ENCODE assay signal across 13 cellular contexts in the genomic region with DNA sequence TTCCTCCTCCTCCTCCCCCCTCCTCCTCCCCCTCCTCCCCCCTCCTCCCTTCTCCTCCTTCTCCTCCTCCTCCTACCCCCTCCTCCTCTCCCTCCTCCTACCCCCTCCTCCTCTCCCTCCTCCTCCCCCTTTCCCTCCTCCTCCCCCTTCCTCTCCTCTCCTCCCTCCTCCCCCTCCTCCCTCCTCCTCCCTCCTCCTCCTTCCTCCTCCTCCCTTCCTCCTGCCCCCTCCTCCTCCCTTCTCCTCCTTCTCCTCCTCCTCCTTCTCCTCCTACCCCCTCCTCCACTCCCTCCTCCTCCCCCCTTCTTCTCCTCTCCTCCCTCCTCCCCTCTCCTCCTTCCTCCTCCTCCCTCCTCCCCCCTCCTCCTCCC. TPM values are rescaled to one million over a fixed set of nuclear protein-coding genes. Genes with fewer than 3 reads are reported as not detected.
DNase-seq lines count a peak whose midpoint lies in the region; ATAC-seq and TF ChIP-seq lines count a peak whose summit lies in the region.
"Had no signal": no experiment of that assay in that cellular context is flagged by ENCODE, and none has a peak within 500 bp of the region (broad histone marks: within the 10 kb centered on the region; RNA-seq: fewer than 3 reads in every experiment).

No MANE protein-coding gene starts in this region.

- CTCF ChIA-PET in Caco-2 (lab: Charles Lee): interaction anchor here (1.0 to 3.6 kb wide), 14 partner anchors 8 to 467 kb away, joined by 3 to 57 read pairs (median 8); a partner anchor contains a TSS

- no peak for TF ChIP-seq EP300 in tibial nerve (IDR thresholded peaks at IDR 0.05)

- H3K36me3 ChIP-seq in Caco-2 (ENCODE audit: control insufficient read depth, insufficient read depth, low read length) (no peaks in the 10 kb centered on the region), Loucy (ENCODE audit: insufficient read depth, low read length) (no peaks in the 10 kb centered on the region), tibial nerve (no peaks in the 10 kb centered on the region)
- H3K36me3 ChIP-seq: WERI-Rb-1 had no signal

- H3K4me1 ChIP-seq in Caco-2: peaks cover 19% of the 10 kb centered on the region
- peaks cover 51% of the 10 kb centered on the region for H3K4me1 ChIP-seq in Loucy (ENCODE audit: insufficient read depth, low read length, poor library complexity, severe bottlenecking)
- H3K4me1 ChIP-seq in tibial nerve: peaks cover 0 to 27% (median 8%) of the 10 kb centered on the region in 4 donors

- TF ChIP-seq CTCF in Caco-2 (IDR thresholded peaks at IDR 0.05; ENCODE audit: insufficient read depth in 1 of 2, low read depth in 1 of 2, low read length in 1 of 2, severe bottlenecking in 1 of 2, unreplicated experiment in 1 of 2) (no peak), Loucy (conservative IDR thresholded peaks at IDR 0.05; ENCODE audit: low read length) (no peak), tibial nerve (IDR thresholded peaks at IDR 0.05) (no peak)

- H2AFZ ChIP-seq in Loucy (ENCODE audit: low read length): no peak overlapping the region

- no peak overlapping the region for H3K4me3 ChIP-seq in Caco-2 (ENCODE audit: low read depth, low read length)
- no peak overlapping the region for H3K4me3 ChIP-seq in Loucy (ENCODE audit: low read length, poor library complexity, severe bottlenecking)
- no peak overlapping the region for H3K4me3 ChIP-seq in tibial nerve

- peaks cover 25% of the 10 kb centered on the region for H3K4me1 Mint-ChIP-seq in Caco-2 (ENCODE audit: low read depth, unreplicated experiment)
- H3K4me1 Mint-ChIP-seq in activated naive CD8-positive, alpha-beta T cell treated with anti-CD3 and anti-CD28 coated beads, Interleukin-2, amount 50 U/mL, for 24 hours: peaks cover 60% of the 10 kb centered on the region
- peaks cover 44% of the 10 kb centered on the region in 2 donors for H3K4me1 Mint-ChIP-seq in natural killer cell treated with Interleukin-12 subunit alpha and Interleukin-12 subunit beta and Interleukin-15 and Interleukin-18, amount 100 ng/mL, for 72 hours (ENCODE audit: low read depth in 2 of 2)

- POLR2A ChIA-PET in Caco-2 (lab: Charles Lee): interaction anchor here (1.1 kb wide), 1 partner anchor 43 kb away, joined by 15 read pairs; a partner anchor contains a TSS

- H3K4me3 Mint-ChIP-seq in Caco-2 (ENCODE audit: unreplicated experiment): peak overlapping the region; percentile 80
- peak overlapping the region; percentile 81 for H3K4me3 Mint-ChIP-seq in activated naive CD8-positive, alpha-beta T cell treated with anti-CD3 and anti-CD28 coated beads, Interleukin-2, amount 50 U/mL, for 24 hours
- peak overlapping the region; percentile 85 for H3K4me3 Mint-ChIP-seq in natural killer cell treated with Interleukin-12 subunit alpha and Interleukin-12 subunit beta and Interleukin-15 and Interleukin-18, amount 100 ng/mL, for 72 hours

- H3K27ac Mint-ChIP-seq in Caco-2 (ENCODE audit: unreplicated experiment): no peak overlapping the region
- H3K27ac Mint-ChIP-seq in activated naive CD8-positive, alpha-beta T cell treated with anti-CD3 and anti-CD28 coated beads, Interleukin-2, amount 50 U/mL, for 24 hours: peak overlapping the region; percentile 88
- H3K27ac Mint-ChIP-seq in natural killer cell treated with Interleukin-12 subunit alpha and Interleukin-12 subunit beta and Interleukin-15 and Interleukin-18, amount 100 ng/mL, for 72 hours: peak overlapping the region; percentile 57 to 95

- H3K4me2 ChIP-seq in Loucy (ENCODE audit: low read depth, low read length, poor library complexity, severe bottlenecking): peak overlapping the region; percentile 21

- no peaks in the 10 kb centered on the region for H4K20me1 ChIP-seq in Loucy (ENCODE audit: insufficient read depth, low read length, poor library complexity, severe bottlenecking)

- H3F3A ChIP-seq in Loucy (ENCODE audit: low read depth): peaks cover 19% of the 10 kb centered on the region

- DNase-seq in Caco-2: no peak
- DNase-seq in activated naive CD8-positive, alpha-beta T cell treated with anti-CD3 and anti-CD28 coated beads, Interleukin-2, amount 50 U/mL, for 24 hours: no peak
- DNase-seq in natural killer cell treated with Interleukin-12 subunit alpha and Interleukin-12 subunit beta and Interleukin-15 and Interleukin-18, amount 100 ng/mL, for 72 hours (ENCODE audit: low spot score): no peak
- DNase-seq in NCI-H446 (lab: John Stamatoyannopoulos, UW): no peak
- no peak for DNase-seq in NCI-H1092 (lab: John Stamatoyannopoulos, UW)
- no peak for DNase-seq in tibial nerve (ENCODE audit: low spot score in 2 of 2)
- DNase-seq: cortex of kidney had no signal

- H3K36me3 Mint-ChIP-seq in Caco-2 (ENCODE audit: insufficient read depth, unreplicated experiment): no peaks in the 10 kb centered on the region
- H3K36me3 Mint-ChIP-seq in activated naive CD8-positive, alpha-beta T cell treated with anti-CD3 and anti-CD28 coated beads, Interleukin-2, amount 50 U/mL, for 24 hours (ENCODE audit: low read depth): peaks cover 10% of the 10 kb centered on the region
- no peaks in the 10 kb centered on the region for H3K36me3 Mint-ChIP-seq in natural killer cell treated with Interleukin-12 subunit alpha and Interleukin-12 subunit beta and Interleukin-15 and Interleukin-18, amount 100 ng/mL, for 72 hours

- no peaks in the 10 kb centered on the region for H3K27me3 Mint-ChIP-seq in Caco-2 (ENCODE audit: insufficient read depth, unreplicated experiment)
- H3K27me3 Mint-ChIP-seq in activated naive CD8-positive, alpha-beta T cell treated with anti-CD3 and anti-CD28 coated beads, Interleukin-2, amount 50 U/mL, for 24 hours: peaks cover 2% of the 10 kb centered on the region
- H3K27me3 Mint-ChIP-seq in natural killer cell treated with Interleukin-12 subunit alpha and Interleukin-12 subunit beta and Interleukin-15 and Interleukin-18, amount 100 ng/mL, for 72 hours: no peaks in the 10 kb centered on the region

- H3K9me3 ChIP-seq in Caco-2: no peaks in the 10 kb centered on the region
- H3K9me3 ChIP-seq in Loucy (ENCODE audit: insufficient read depth, low read depth, low read length): no peaks in the 10 kb centered on the region
- no peaks in the 10 kb centered on the region for H3K9me3 ChIP-seq in tibial nerve

- no peaks in the 10 kb centered on the region for H3K9me2 ChIP-seq in Loucy (replicated peaks; ENCODE audit: low read depth, low read length)

- no peaks in the 10 kb centered on the region for H3K79me2 ChIP-seq in Loucy (ENCODE audit: insufficient read depth, low read length)

- peak overlapping the region; percentile 53 for H3K9ac ChIP-seq in Loucy (ENCODE audit: low read depth, low read length, poor library complexity, severe bottlenecking)

- no peak for ATAC-seq in activated naive CD8-positive, alpha-beta T cell treated with anti-CD3 and anti-CD28 coated beads, Interleukin-2, amount 50 U/mL, for 24 hours
- no peak for ATAC-seq in natural killer cell treated with Interleukin-12 subunit alpha and Interleukin-12 subunit beta and Interleukin-15 and Interleukin-18, amount 100 ng/mL, for 72 hours
- no peak for ATAC-seq in GM21786 (IDR thresholded peaks at IDR 0.05; ENCODE audit: unreplicated experiment)

- no peak for TF ChIP-seq POLR2A in tibial nerve (IDR thresholded peaks at IDR 0.05)

- BruUV-seq in Caco-2 (replicated peaks; lab: Mats Ljungman, UMichigan): no TSS peak

- no peaks in the 10 kb centered on the region; the same call in 1 of the 2 replicates for H3K27me3 ChIP-seq in Caco-2 (replicated peaks; ENCODE audit: control insufficient read depth, insufficient read depth, low read length)
- no peaks in the 10 kb centered on the region for H3K27me3 ChIP-seq in Loucy (ENCODE audit: insufficient read depth, low read length, poor library complexity, severe bottlenecking)
- H3K27me3 ChIP-seq in tibial nerve: no peaks in the 10 kb centered on the region

- H3K9me3 Mint-ChIP-seq in Caco-2 (ENCODE audit: unreplicated experiment): no peaks in the 10 kb centered on the region
- peaks cover 10% of the 10 kb centered on the region for H3K9me3 Mint-ChIP-seq in activated naive CD8-positive, alpha-beta T cell treated with anti-CD3 and anti-CD28 coated beads, Interleukin-2, amount 50 U/mL, for 24 hours
- H3K9me3 Mint-ChIP-seq in natural killer cell treated with Interleukin-12 subunit alpha and Interleukin-12 subunit beta and Interleukin-15 and Interleukin-18, amount 100 ng/mL, for 72 hours: peaks cover 2% of the 10 kb centered on the region

- intact Hi-C loops in Caco-2 (cut with micrococcal nuclease; ENCODE audit: unreplicated experiment): loop anchor here (1.0 to 10.0 kb wide), 3 partner anchors 43 to 466 kb away; a partner anchor contains a TSS

- peak overlapping the region in 2 of 4 donors; percentile 79 to 81 for H3K27ac ChIP-seq in tibial nerve
- H3K27ac ChIP-seq: WERI-Rb-1 had no signal

RNA-seq across cellular contexts. Expression of a gene that starts 6.6 kb away (rescaled TPM):
- total RNA-seq in Caco-2 (2022) (37.7 and 44.4 TPM in 2 replicates), tibial nerve (10 to 100 TPM; 12.3 to 29.9 (median 15.5) TPM)
- total RNA-seq in natural killer cell treated with Interleukin-12 subunit alpha and Interleukin-12 subunit beta and Interleukin-15 and Interleukin-18, amount 100 ng/mL, for 72 hours: 10 to 100 TPM; 28.0 to 35.0 TPM

RNA-seq across cellular contexts. Expression of a gene that starts 29.5 kb away (rescaled TPM):
- total RNA-seq in Caco-2 (2022) (0.35 and 0.68 TPM in 2 replicates), tibial nerve (not detected)
- not detected for total RNA-seq in natural killer cell treated with Interleukin-12 subunit alpha and Interleukin-12 subunit beta and Interleukin-15 and Interleukin-18, amount 100 ng/mL, for 72 hours
- total RNA-seq: fibroblast of villous mesenchyme, left cardiac atrium, LHCN-M2 had no signal

RNA-seq across cellular contexts. Expression of a gene that starts 42.9 kb away (rescaled TPM):
- total RNA-seq in Caco-2 (2022): 141 and 146 TPM in 2 replicates
- 10 to 100 TPM; 69.4 to 98.3 TPM for total RNA-seq in natural killer cell treated with Interleukin-12 subunit alpha and Interleukin-12 subunit beta and Interleukin-15 and Interleukin-18, amount 100 ng/mL, for 72 hours
- 10 to 100 TPM; 29.4 to 45.7 (median 34.6) TPM for total RNA-seq in tibial nerve

RNA-seq across cellular contexts. Expression of a gene that starts 45.0 kb away (rescaled TPM):
- 0.48 and 0.81 TPM in 2 replicates for total RNA-seq in Caco-2 (2022)
- total RNA-seq in natural killer cell treated with Interleukin-12 subunit alpha and Interleukin-12 subunit beta and Interleukin-15 and Interleukin-18, amount 100 ng/mL, for 72 hours: not detected
- 1 to 10 TPM in 2 of 4 donors, under 1 TPM in 2; 0.30 to 2.5 (median 1.4) TPM for total RNA-seq in tibial nerve
- total RNA-seq: fibroblast of villous mesenchyme, LHCN-M2 had no signal

RNA-seq across cellular contexts. Expression of a gene that starts 51.7 kb away (rescaled TPM):
- total RNA-seq in Caco-2 (2022): 0.53 and 1.1 TPM in 2 replicates
- 10 to 100 TPM in 1 of 2 donors, 1 to 10 TPM in 1; 2.3 to 12.8 TPM for total RNA-seq in natural killer cell treated with Interleukin-12 subunit alpha and Interleukin-12 subunit beta and Interleukin-15 and Interleukin-18, amount 100 ng/mL, for 72 hours
- total RNA-seq in tibial nerve: 100 to 1,000 TPM in 3 of 4 donors, 10 to 100 TPM in 1; 23.7 to 132 (median 109) TPM
